8 cellular contexts compared by ENCODE assay signal in the genomic region with DNA sequence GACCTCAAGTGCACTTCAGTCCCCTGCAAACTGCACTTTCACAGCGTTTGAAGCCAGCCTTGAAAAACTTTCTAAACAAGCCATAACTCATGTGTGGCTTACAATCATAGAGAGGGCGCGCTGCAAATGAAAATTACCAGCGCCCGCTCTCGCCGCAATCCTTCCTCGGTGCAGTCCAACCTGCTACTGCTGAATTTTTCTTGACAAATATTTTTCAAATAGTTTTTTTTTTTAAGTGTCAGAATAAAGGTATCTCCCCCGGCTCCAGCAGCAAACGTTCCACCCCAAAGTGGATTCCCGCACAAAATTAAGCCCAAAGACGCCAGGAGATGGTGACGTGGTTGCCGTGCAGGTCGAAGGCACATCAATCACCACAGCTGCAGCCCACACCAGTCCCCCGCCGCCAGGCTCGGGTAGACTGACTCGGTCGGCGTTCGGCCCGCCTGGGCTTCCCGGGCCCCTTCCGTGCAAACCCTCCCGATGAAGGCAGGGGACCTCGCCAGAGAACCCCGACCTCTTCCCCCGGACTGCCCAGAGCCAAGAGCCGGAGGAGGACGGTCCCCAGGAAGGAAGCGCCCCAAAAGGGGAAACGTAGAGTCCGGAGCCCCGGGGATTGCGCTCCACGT. TPM values are rescaled to one million over a fixed set of nuclear protein-coding genes. Genes with fewer than 3 reads are reported as not detected.
DNase-seq lines count a peak whose midpoint lies in the region; ATAC-seq and TF ChIP-seq lines count a peak whose summit lies in the region.

No MANE protein-coding gene starts in this region.

- peak overlapping the region; percentile 90 for H3K27ac Mint-ChIP-seq in neural crest cell (ENCODE audit: unreplicated experiment)

- H3K4me1 Mint-ChIP-seq in neural crest cell: peaks cover 26% of the 10 kb centered on the region

- BruUV-seq in OCI-LY7 (replicated peaks; lab: Mats Ljungman, UMichigan): no TSS peak

- no peaks in the 10 kb centered on the region for H3K9me2 ChIP-seq in OCI-LY7 (ENCODE audit: insufficient read depth, low read length)

- peak; percentile 31 to 66 for DNase-seq in NCI-H524 (lab: John Stamatoyannopoulos, UW)
- no peak for DNase-seq in NCI-H524 treated with DMSO at 0.1 percent for 48 hours (lab: John Stamatoyannopoulos, UW)
- DNase-seq in OCI-LY7 (ENCODE audit: low spot score): peak; percentile 78
- peak; percentile 13 to 36 for DNase-seq in activated T-helper 1 cell treated with anti-CD3 and anti-CD28 coated beads, Interleukin-2, amount 50 U/mL, for 16 hours (ENCODE audit: low read depth in 1 of 2, low spot score in 1 of 2)
- peak; percentile 31 for DNase-seq in fibroblast of the aortic adventitia (ENCODE audit: low read depth)
- DNase-seq in neural crest cell (ENCODE audit: low read depth, low spot score): no peak
- no peak for DNase-seq in tibial nerve (ENCODE audit: low spot score in 2 of 2)

- H3K9me3 Mint-ChIP-seq in neural crest cell: no peaks in the 10 kb centered on the region

- ATAC-seq in HG03108 (IDR thresholded peaks at IDR 0.05; ENCODE audit: unreplicated experiment): peak; percentile 16

- TF ChIP-seq CTCF in OCI-LY7 (conservative IDR thresholded peaks at IDR 0.05; ENCODE audit: low read length) (no peak), fibroblast of the aortic adventitia (IDR thresholded peaks at IDR 0.05; ENCODE audit: insufficient read depth, low read length) (no peak), neural crest cell (conservative IDR thresholded peaks at IDR 0.05) (no peak), tibial nerve (IDR thresholded peaks at IDR 0.05) (no peak)

- no peak for TF ChIP-seq POLR2A in tibial nerve (IDR thresholded peaks at IDR 0.05)

- peak overlapping the region; percentile 81 for H3K27ac ChIP-seq in OCI-LY7 (ENCODE audit: low read depth, low read length, poor library complexity, severe bottlenecking)
- H3K27ac ChIP-seq in tibial nerve: peak overlapping the region; percentile 59 to 97 (median 92)

- 0 to 1% methylated on average over 20 to 30 of the region's 37 CpGs for WGBS in tibial nerve, 2 donors

- CTCF ChIA-PET in OCI-LY7 (lab: Charles Lee; ENCODE audit: unreplicated experiment): interaction anchor here (1.0 to 1.5 kb wide), 3 partner anchors 8 to 107 kb away, joined by 3 to 4 read pairs (median 3); no protein-coding TSS in a partner anchor

- H3K4me3 Mint-ChIP-seq in neural crest cell: peak overlapping the region; percentile 97

- H3K4me1 ChIP-seq in OCI-LY7 (ENCODE audit: insufficient read depth, low read length, poor library complexity, severe bottlenecking) (peaks cover 56% of the 10 kb centered on the region), tibial nerve (peaks cover 0 to 50% (median 25%) of the 10 kb centered on the region in 4 donors)

- H3K36me3 ChIP-seq in OCI-LY7 (ENCODE audit: insufficient read depth, low read length): peaks cover 43% of the 10 kb centered on the region
- no peaks in the 10 kb centered on the region for H3K36me3 ChIP-seq in tibial nerve

- H4K20me1 ChIP-seq in OCI-LY7 (ENCODE audit: insufficient read depth, low read length): peaks cover 20% of the 10 kb centered on the region

- no peaks in the 10 kb centered on the region for H3K36me3 Mint-ChIP-seq in neural crest cell (ENCODE audit: low read depth)

- H3K9me3 ChIP-seq in OCI-LY7 (ENCODE audit: low read length) (peaks cover 7% of the 10 kb centered on the region; the same call in 1 of the 2 replicates), tibial nerve (no peaks in the 10 kb centered on the region)

- H3K27me3 ChIP-seq in tibial nerve: no peaks in the 10 kb centered on the region

- POLR2A ChIA-PET in OCI-LY7 (lab: Charles Lee): interaction anchor here (0.6 to 6.0 kb wide), 12 partner anchors 8 to 443 kb away, joined by 3 to 91 read pairs (median 6); partner anchors contain the start of genes SLC25A19 and TMEM94

- peaks cover 19% of the 10 kb centered on the region for H3K27me3 Mint-ChIP-seq in neural crest cell (ENCODE audit: low read depth)

- no peak for TF ChIP-seq EP300 in tibial nerve (IDR thresholded peaks at IDR 0.05)

- intact Hi-C loops in OCI-LY7 (cut with micrococcal nuclease; ENCODE audit: unreplicated experiment): loop anchor here (1.0 to 5.0 kb wide), 5 partner anchors 38 to 134 kb away; partner anchors contain the start of gene MIF4GD

- peak overlapping the region; percentile 81 for H3K4me2 ChIP-seq in OCI-LY7 (ENCODE audit: low read length)

- H3K79me2 ChIP-seq in OCI-LY7 (ENCODE audit: insufficient read depth, low read depth, low read length): peaks cover 57% of the 10 kb centered on the region

- no peak overlapping the region for H2AFZ ChIP-seq in OCI-LY7 (ENCODE audit: low read length)

- peak overlapping the region; percentile 84 for H3K4me3 ChIP-seq in OCI-LY7 (ENCODE audit: low read depth, low read length, poor library complexity, severe bottlenecking)
- peak overlapping the region; percentile 78 for H3K4me3 ChIP-seq in fibroblast of the aortic adventitia (ENCODE audit: low read depth, low read length)
- peak overlapping the region; percentile 76 to 99 (median 96) for H3K4me3 ChIP-seq in tibial nerve

RNA-seq across cellular contexts. Expression of gene GRB2, which starts 0.6 kb away (rescaled TPM):
- 240 and 244 TPM in 2 replicates for total RNA-seq in OCI-LY7 (2014; rRNA removed; shearing (Covaris generic))
- 294 and 308 TPM in 2 replicates for total RNA-seq in OCI-LY7 (2022)
- 54.3 and 57.6 TPM in 2 replicates for total RNA-seq in fibroblast of the aortic adventitia (ENCODE audit: low replicate concordance)
- 69.3 and 79.4 TPM in 2 replicates for total RNA-seq in neural crest cell
- total RNA-seq in tibial nerve: 100 to 1,000 TPM in 3 of 4 donors, 10 to 100 TPM in 1; 77.6 to 139 (median 133) TPM

RNA-seq across cellular contexts. Expression of gene TMEM94, which starts 51.6 kb away (rescaled TPM):
- 36.9 and 60.6 TPM in 2 replicates for total RNA-seq in OCI-LY7 (2014; rRNA removed; shearing (Covaris generic))
- total RNA-seq in OCI-LY7 (2022) (109 and 121 TPM in 2 replicates), fibroblast of the aortic adventitia (ENCODE audit: low replicate concordance) (29.7 and 80.4 TPM in 2 replicates), neural crest cell (117 and 131 TPM in 2 replicates), tibial nerve (10 to 100 TPM; 84.3 to 95.1 (median 89.9) TPM)

Comparison
In these comparisons a context has a peak if more than half of its experiments do, and no peak if none do; other contexts are left out.
1. DNase-seq: peak in NCI-H524 (2 of 2), OCI-LY7 (single experiment), activated T-helper 1 cell treated with anti-CD3 and anti-CD28 coated beads, Interleukin-2, amount 50 U/mL, for 16 hours (2 of 2) and fibroblast of the aortic adventitia (single experiment); none in NCI-H524 treated with DMSO at 0.1 percent for 48 hours (single experiment), neural crest cell (single experiment) and tibial nerve (0 of 2).
2. Peak in every context shown above with its lines, with median percentiles within 50 percentile points of each other: H3K4me3 ChIP-seq.